In genomic region chr2:101064868-101065549, GRCh38 we compare ENCODE assay signal across 1 cellular context.
A peak's percentile ranks its signal among the peaks of the same experiment; 100 is the strongest.
TF ChIP-seq lines count a peak whose summit lies in the region.

No MANE protein-coding gene starts in this region.

TF ChIP-seq in HepG2, 621 proteins besides CTCF, POLR2A, EP300 and RAD21 (continued from another document and continues in another):
- TF ChIP-seq ZNF160 (CRISPR knock-in tag; IDR thresholded peaks at IDR 0.05) (no peak), ZHX2 (IDR thresholded peaks at IDR 0.05; ENCODE audit: low read depth) (no peak), ZHX2 (CRISPR knock-in tag; IDR thresholded peaks at IDR 0.05; ENCODE audit: borderline replicate concordance) (no peak), MLLT10 (CRISPR knock-in tag; IDR thresholded peaks at IDR 0.05) (no peak), KDM5B (CRISPR knock-in tag; IDR thresholded peaks at IDR 0.05; ENCODE audit: borderline replicate concordance) (no peak), HIVEP1 (CRISPR knock-in tag; IDR thresholded peaks at IDR 0.05) (no peak), JARID2 (CRISPR knock-in tag; IDR thresholded peaks at IDR 0.05; ENCODE audit: insufficient replicate concordance) (no peak), ARHGAP35 (CRISPR knock-in tag; IDR thresholded peaks at IDR 0.05; ENCODE audit: borderline replicate concordance) (no peak), ASH2L (IDR thresholded peaks at IDR 0.05; ENCODE audit: insufficient read length, low read depth, low read length) (peak; percentile 97), ZNF770 (CRISPR knock-in tag; IDR thresholded peaks at IDR 0.05) (no peak), SNAPC4 (CRISPR knock-in tag; IDR thresholded peaks at IDR 0.05) (no peak), PLSCR1 (CRISPR knock-in tag; IDR thresholded peaks at IDR 0.05; ENCODE audit: borderline replicate concordance) (no peak), PRMT3 (CRISPR knock-in tag; IDR thresholded peaks at IDR 0.05; ENCODE audit: borderline replicate concordance, low read depth) (no peak), ZBTB46 (CRISPR knock-in tag; IDR thresholded peaks at IDR 0.05; ENCODE audit: borderline replicate concordance) (no peak), ADNP (CRISPR knock-in tag; IDR thresholded peaks at IDR 0.05) (no peak), SALL2 (CRISPR knock-in tag; IDR thresholded peaks at IDR 0.05) (no peak), SAP130 (CRISPR knock-in tag; IDR thresholded peaks at IDR 0.05; ENCODE audit: low read depth) (peak; percentile 92), NFYB (CRISPR knock-in tag; IDR thresholded peaks at IDR 0.05) (no peak), ZNF234 (CRISPR knock-in tag; conservative IDR thresholded peaks at IDR 0.05) (no peak), NR2F1 (CRISPR knock-in tag; IDR thresholded peaks at IDR 0.05) (peak in 1 of 2 experiments; percentile 22; a peak in 1 of 4 replicates), STAG1 (CRISPR knock-in tag; IDR thresholded peaks at IDR 0.05) (no peak; the same call in 1 of the 2 replicates), ZBTB3 (CRISPR knock-in tag; IDR thresholded peaks at IDR 0.05; ENCODE audit: borderline replicate concordance, low read depth) (no peak), PREB (CRISPR knock-in tag; IDR thresholded peaks at IDR 0.05) (no peak), ZNF451 (CRISPR knock-in tag; IDR thresholded peaks at IDR 0.05) (no peak), NFIC (IDR thresholded peaks at IDR 0.05; ENCODE audit: low read length) (peak; percentile 83; the same call in 1 of the 2 replicates), SP140L (CRISPR knock-in tag; IDR thresholded peaks at IDR 0.05; ENCODE audit: borderline replicate concordance) (no peak), HOMEZ (CRISPR knock-in tag; IDR thresholded peaks at IDR 0.05; ENCODE audit: low read depth) (peak; percentile 71), U2AF1 (optimal IDR thresholded peaks at IDR 0.05; ENCODE audit: low read depth, low read length) (no peak), ZNF782 (CRISPR knock-in tag; IDR thresholded peaks at IDR 0.05; ENCODE audit: borderline replicate concordance) (no peak), MTERF4 (CRISPR knock-in tag; IDR thresholded peaks at IDR 0.05) (no peak), ZNF790 (CRISPR knock-in tag; IDR thresholded peaks at IDR 0.05; ENCODE audit: borderline replicate concordance) (no peak), TCF7 (IDR thresholded peaks at IDR 0.05; ENCODE audit: low read depth) (peak; percentile 97), ZNF510 (CRISPR knock-in tag; IDR thresholded peaks at IDR 0.05; ENCODE audit: low read depth) (peak; percentile 55; the same call in 1 of the 2 replicates), STAT6 (CRISPR knock-in tag; IDR thresholded peaks at IDR 0.05; ENCODE audit: borderline replicate concordance) (no peak), ZNF552 (CRISPR knock-in tag; IDR thresholded peaks at IDR 0.05; ENCODE audit: borderline replicate concordance) (no peak), MYNN (CRISPR knock-in tag; IDR thresholded peaks at IDR 0.05; ENCODE audit: low read depth) (no peak)
